Comparison of ENCODE assay signal across 17 cellular contexts in genomic region chr1:161290779-161291178, GRCh38. TPM values are rescaled to one million over a fixed set of nuclear protein-coding genes. Genes with fewer than 3 reads are reported as not detected.
DNase-seq lines count a peak whose midpoint lies in the region; ATAC-seq, FAIRE-seq and TF ChIP-seq lines count a peak whose summit lies in the region.
"Had no signal": no experiment of that assay in that cellular context is flagged by ENCODE, and none has a peak within 500 bp of the region (broad histone marks: within the 10 kb centered on the region; RNA-seq: fewer than 3 reads in every experiment).

No MANE protein-coding gene starts in this region.

- no peaks in the 10 kb centered on the region; the same call in 1 of the 2 replicates for H3K23me2 ChIP-seq in H1 (ENCODE audit: low read depth, low read length)

- H3K4me2 ChIP-seq in HepG2 (ENCODE audit: low read depth, low read length) = 0 out of 2 replicates have a peak overlapping the region, but pooled peaks have one; percentile 45
- H3K4me2 ChIP-seq in H1 (ENCODE audit: insufficient read depth in 1 of 2, low read depth in 2 of 2, low read length in 2 of 2) = no peak overlapping the region
- H3K4me2 ChIP-seq: A549 had no signal

- H2AFZ ChIP-seq in HepG2 (ENCODE audit: low read length) (no peak overlapping the region), H1 (ENCODE audit: low read length) (no peak overlapping the region)

- H3K56ac ChIP-seq in H1 (replicated peaks; ENCODE audit: insufficient read length, low read depth, low read length) = no peak overlapping the region

- ATAC-seq in HepG2 = no peak
- no peak for ATAC-seq in right lobe of liver
- ATAC-seq in upper lobe of left lung (ENCODE audit: low FRiP score in 2 of 2) = no peak

- H3K4me3 ChIP-seq in HepG2 (replicated peaks in 1 of 3; ENCODE audit: insufficient read depth in 1 of 3, low read depth in 2 of 3, low read length in 3 of 3) (no peak overlapping the region), right lobe of liver (no peak overlapping the region), H1 (ENCODE audit: extremely low read depth in 1 of 4, insufficient read depth in 2 of 4, low read depth in 3 of 4, low read length in 4 of 4) (no peak overlapping the region), upper lobe of left lung (no peak overlapping the region)
- H3K4me3 ChIP-seq: A549, HAP-1 had no signal

- H3K27me3 ChIP-seq in HepG2 (ENCODE audit: control insufficient read depth in 1 of 2, insufficient read depth in 2 of 2, low read length in 2 of 2) (no peaks in the 10 kb centered on the region; a peak in 1 of 5 replicates), right lobe of liver (no peaks in the 10 kb centered on the region), H1 (replicated peaks in 1 of 4; ENCODE audit: control insufficient read depth in 3 of 4, extremely low read depth in 1 of 4, insufficient read depth in 3 of 4, low read length in 3 of 4) (no peaks in the 10 kb centered on the region), upper lobe of left lung (no peaks in the 10 kb centered on the region)

- in situ Hi-C loops in HepG2 (cut with HindIII; ENCODE audit: extremely low pct_ligation_motif_present, low pct_unique_long_range_greater_than_20kb) (loop anchor here (5.0 kb wide), 1 partner anchor 63 kb away; the partner anchor contains the start of gene TOMM40L), GM13976 (cut with MboI; ENCODE audit: low sequenced_read_pairs, unreplicated experiment) (no loop called here)

- H2BK120ac ChIP-seq in H1 (replicated peaks; ENCODE audit: low read depth, low read length) = no peak overlapping the region

- no peak overlapping the region for H2BK15ac ChIP-seq in H1 (ENCODE audit: low read length)

- no peak overlapping the region for H4K8ac ChIP-seq in H1 (ENCODE audit: extremely low read depth, insufficient read depth, low read length)

- no peak overlapping the region for H3K14ac ChIP-seq in H1 (ENCODE audit: insufficient read length)

- H3K4me1 ChIP-seq in HepG2 (ENCODE audit: insufficient read depth, low read length) (peaks cover 36% of the 10 kb centered on the region), right lobe of liver (no peaks in the 10 kb centered on the region), H1 (replicated peaks in 1 of 4; ENCODE audit: control insufficient read depth in 3 of 4, insufficient read depth in 4 of 4, low read length in 3 of 4) (peaks cover 0 to 2% (median 0%) of the 10 kb centered on the region in 4 experiments; a peak in 2 of 7 replicates), upper lobe of left lung (no peaks in the 10 kb centered on the region)
- H3K4me1 ChIP-seq: A549, HAP-1 had no signal

- no peak overlapping the region for H2BK20ac ChIP-seq in H1 (ENCODE audit: low read length)

- H2BK12ac ChIP-seq in H1 (ENCODE audit: low read depth, low read length) = no peak overlapping the region

- H3K23ac ChIP-seq in H1 (ENCODE audit: insufficient read length) = no peak overlapping the region

- no peak overlapping the region for H4K91ac ChIP-seq in H1 (replicated peaks; ENCODE audit: insufficient read length, low read length)

- DNase-seq in HepG2 (ENCODE audit: low spot score) = no peak
- no peak for DNase-seq in right lobe of liver
- DNase-seq in H1 (ENCODE audit: low read depth in 1 of 2, low spot score in 2 of 2) = no peak
- no peak for DNase-seq in GM13976 (ENCODE audit: low spot score)
- no peak for DNase-seq in upper lobe of left lung
- DNase-seq: DMS79 had no signal

- no peak for TF ChIP-seq POLR2A in HepG2 (IDR thresholded peaks at IDR 0.05; ENCODE audit: insufficient read depth in 1 of 2, low read depth in 2 of 2, low read length in 2 of 2)
- no peak for TF ChIP-seq POLR2A in right lobe of liver (IDR thresholded peaks at IDR 0.05)
- TF ChIP-seq POLR2A in H1 (IDR thresholded peaks at IDR 0.05; ENCODE audit: control extremely low read depth in 1 of 2, low read depth in 2 of 2, low read length in 2 of 2) = no peak
- TF ChIP-seq POLR2A in upper lobe of left lung (IDR thresholded peaks at IDR 0.05) = no peak

- no peak overlapping the region for H3K4ac ChIP-seq in H1 (replicated peaks; ENCODE audit: insufficient read length, low read depth, low read length)

- H3K9me3 ChIP-seq in HepG2 (ENCODE audit: low read length) (no peaks in the 10 kb centered on the region), right lobe of liver (no peaks in the 10 kb centered on the region), H1 (ENCODE audit: insufficient read depth in 2 of 2, low read depth in 1 of 2, low read length in 1 of 2) (no peaks in the 10 kb centered on the region), upper lobe of left lung (no peaks in the 10 kb centered on the region)
- H3K9me3 ChIP-seq: A549, HAP-1 had no signal

- H3K9ac ChIP-seq in HepG2 (ENCODE audit: insufficient read depth, low read depth, low read length) (no peak overlapping the region), H1 (replicated peaks in 1 of 4; ENCODE audit: extremely low read depth in 1 of 4, low read depth in 3 of 4, low read length in 3 of 4) (no peak overlapping the region)

- no peak for TF ChIP-seq RAD21 in HepG2 (CRISPR knock-in tag; IDR thresholded peaks at IDR 0.05)
- TF ChIP-seq RAD21 in H1 (IDR thresholded peaks at IDR 0.05 in 1 of 2, conservative IDR thresholded peaks at IDR 0.05 in 1 of 2; ENCODE audit: low read depth in 2 of 2, low read length in 2 of 2) = no peak

- H3K79me1 ChIP-seq in H1 (ENCODE audit: low read depth, low read length) = no peaks in the 10 kb centered on the region

- no peak overlapping the region for H3K27ac ChIP-seq in HepG2 (ENCODE audit: extremely low read length, insufficient read depth, low read length)
- H3K27ac ChIP-seq in right lobe of liver = no peak overlapping the region
- H3K27ac ChIP-seq in H1 (ENCODE audit: low read depth, low read length) = no peak overlapping the region
- H3K27ac ChIP-seq in upper lobe of left lung = no peak overlapping the region
- H3K27ac ChIP-seq: 22Rv1, A549, C4-2B, HL-60 had no signal

- H2BK5ac ChIP-seq in H1 (ENCODE audit: low read depth, low read length) = no peak overlapping the region

- intact Hi-C loops in HepG2 (cut with micrococcal nuclease; ENCODE audit: unreplicated experiment) = loop anchor here (1.0 to 2.0 kb wide), 3 partner anchors 60 to 81 kb away; partner anchors contain the start of gene TOMM40L
- intact Hi-C loops in right lobe of liver (cut with DNase I) = loop anchor here in 1 of 2 donors (10.0 kb wide), 1 partner anchor 56 kb away; the partner anchor contains the start of gene NR1I3

- H3K36me3 ChIP-seq in HepG2 (replicated peaks in 1 of 2; ENCODE audit: control insufficient read depth in 1 of 2, insufficient read depth in 2 of 2, low read length in 2 of 2) (no peaks in the 10 kb centered on the region), right lobe of liver (no peaks in the 10 kb centered on the region), H1 (ENCODE audit: control insufficient read depth in 2 of 4, insufficient read depth in 4 of 4, low read length in 3 of 4) (no peaks in the 10 kb centered on the region), upper lobe of left lung (no peaks in the 10 kb centered on the region)
- H3K36me3 ChIP-seq: HAP-1 had no signal

- POLR2A ChIA-PET in HepG2 (lab: Yijun Ruan, JAX) (interaction anchor here (0.8 to 2.5 kb wide), 6 partner anchors 23 to 82 kb away, joined by 3 to 17 read pairs (median 6); partner anchors contain the start of genes SDHC and TOMM40L), H1 (lab: Charles Lee; ENCODE audit: partially characterized antibody) (interaction anchor here (0.7 to 1.8 kb wide), 5 partner anchors 18 to 114 kb away, joined by 3 to 5 read pairs (median 3); no protein-coding TSS in a partner anchor)

- 0 out of 2 replicates have a peak overlapping the region, but pooled peaks have one; percentile 69 for H2AK5ac ChIP-seq in H1 (ENCODE audit: low read depth, low read length)

- H3K79me2 ChIP-seq in HepG2 (ENCODE audit: insufficient read depth, low read length) (no peaks in the 10 kb centered on the region), H1 (ENCODE audit: control insufficient read depth in 1 of 2, insufficient read depth in 2 of 2, low read length in 2 of 2) (no peaks in the 10 kb centered on the region)

- 83% methylated on average over 1 of the region's 1 CpG for WGBS in HepG2 (ENCODE audit: low lambda C conversion rate)
- WGBS in right lobe of liver (ENCODE audit: insufficient coverage, low coverage, low lambda C conversion rate, missing lambda C conversion rate) = 78% methylated on average over 1 of the region's 1 CpG
- WGBS in H1 (ENCODE audit: extremely low coverage in 1 of 2, insufficient coverage in 1 of 2, insufficient read length in 1 of 2, insufficient replicate concordance in 2 of 2, low coverage in 1 of 2, low lambda C conversion rate in 2 of 2, missing lambda C conversion rate in 1 of 2), 2 experiments = 94% methylated on average over 1 of the region's 1 CpG; no CpG with 5 or more reads in 1 of the 2 experiments
- 72 to 89% methylated on average over 1 of the region's 1 CpG for WGBS in upper lobe of left lung, 2 donors

- H4K5ac ChIP-seq in H1 (ENCODE audit: insufficient read length, low read depth, low read length) = no peak overlapping the region

- TF ChIP-seq EP300 in HepG2 (IDR thresholded peaks at IDR 0.05; ENCODE audit: low read depth in 2 of 2, low read length in 2 of 2) (no peak), HepG2 (CRISPR knock-in tag; IDR thresholded peaks at IDR 0.05; ENCODE audit: borderline replicate concordance) (no peak), H1 (IDR thresholded peaks at IDR 0.05; ENCODE audit: borderline replicate concordance in 1 of 2, low read depth in 2 of 2, low read length in 2 of 2) (no peak), upper lobe of left lung (IDR thresholded peaks at IDR 0.05) (no peak)

- FAIRE-seq in HepG2 (lab: Jason Lieb, UNC) = no peak
- no peak for FAIRE-seq in H1 (lab: Jason Lieb, UNC)
- FAIRE-seq: A549 had no signal

- CTCF ChIA-PET in HepG2 (lab: Yijun Ruan, JAX; ENCODE audit: low intra/inter-chr PET ratio, low total read pairs) (interaction anchor here (0.8 to 3.2 kb wide), 4 partner anchors 60 to 98 kb away, joined by 8 to 36 read pairs (median 17); partner anchors contain the start of gene TOMM40L), H1 (lab: Charles Lee; ENCODE audit: partially characterized antibody) (interaction anchor here (0.7 to 15.6 kb wide), 42 partner anchors 8 to 1382 kb away, joined by 3 to 401 read pairs (median 4); partner anchors contain the start of genes APOA2, NDUFS2, PCP4L1 and PPOX)

- TF ChIP-seq CTCF in HepG2 (CRISPR knock-in tag; IDR thresholded peaks at IDR 0.05) = no peak
- no peak for TF ChIP-seq CTCF in right lobe of liver (IDR thresholded peaks at IDR 0.05)
- no peak for TF ChIP-seq CTCF in H1 (IDR thresholded peaks at IDR 0.05; ENCODE audit: control extremely low read depth in 1 of 3, insufficient read depth in 1 of 3, low read depth in 1 of 3, low read length in 3 of 3)
- no peak for TF ChIP-seq CTCF in GM13976 (IDR thresholded peaks at IDR 0.05; ENCODE audit: borderline replicate concordance, control extremely low read depth, extremely low read depth, insufficient read depth, missing control alignments)
- no peak for TF ChIP-seq CTCF in upper lobe of left lung (IDR thresholded peaks at IDR 0.05)

- BruUV-seq in HepG2 (replicated peaks; lab: Mats Ljungman, UMichigan) = no TSS peak

- H3K18ac ChIP-seq in H1 (ENCODE audit: extremely low read depth, low read length) = no peak overlapping the region

- H4K20me1 ChIP-seq in HepG2 (ENCODE audit: insufficient read depth, low read length) (no peaks in the 10 kb centered on the region), H1 (replicated peaks in 1 of 2; ENCODE audit: control insufficient read depth in 1 of 2, insufficient read depth in 2 of 2, low read length in 2 of 2) (no peaks in the 10 kb centered on the region)

RNA-seq across cellular contexts. Expression of gene MPZ, which starts 19.0 kb away (rescaled TPM):
- total RNA-seq in HepG2 (2016; rRNA removed; fragmentation: Illumina TruSeq; extraction: Trizol) = 7.3 and 18.3 TPM in 2 replicates
- 3.3 and 3.6 TPM in 2 replicates for total RNA-seq in HepG2 (2016; cell fraction: cytosol; rRNA removed; fragmentation: Illumina TruSeq; extraction: Trizol; ENCODE audit: low read depth)
- 6.2 and 18.9 TPM in 2 replicates for total RNA-seq in HepG2 (2016; cell fraction: insoluble cytoplasmic fraction; rRNA removed; fragmentation: Illumina TruSeq; extraction: Trizol)
- total RNA-seq in HepG2 (2016; cell fraction: membrane; rRNA removed; fragmentation: Illumina TruSeq; extraction: Trizol) = 6.8 and 7.5 TPM in 2 replicates
- total RNA-seq in HepG2 (2016; cell fraction: nucleus; rRNA removed; fragmentation: Illumina TruSeq; extraction: Trizol) = 17.3 and 17.7 TPM in 2 replicates
- 24.6 and 26.7 TPM in 2 replicates for polyA plus RNA-seq in HepG2 (2011; rRNA removed)
- polyA plus RNA-seq in HepG2 (2011; cell fraction: cytosol; rRNA removed) = 25.7 and 26.7 TPM in 2 replicates
- polyA plus RNA-seq in HepG2 (2011; cell fraction: nucleus; rRNA removed) = 23.6 and 24.3 TPM in 2 replicates
- 12.7 and 16.3 TPM in 2 replicates for polyA plus RNA-seq in HepG2 (2012)
- 3.8 and 3.9 TPM in 2 replicates for polyA plus RNA-seq in HepG2 (2016; cell fraction: cytosol; fragmentation: Illumina TruSeq; extraction: Trizol; ENCODE audit: low read depth)
- polyA plus RNA-seq in HepG2 (2016; cell fraction: insoluble cytoplasmic fraction; fragmentation: Illumina TruSeq; extraction: Trizol; ENCODE audit: low read depth) = 7.7 and 9.4 TPM in 2 replicates
- polyA plus RNA-seq in HepG2 (2016; cell fraction: membrane; fragmentation: Illumina TruSeq; extraction: Trizol; ENCODE audit: low read depth) = 7.1 and 7.5 TPM in 2 replicates
- polyA plus RNA-seq in HepG2 (2016; cell fraction: nucleus; fragmentation: Illumina TruSeq; extraction: Trizol; ENCODE audit: insufficient read depth, low read depth) = 35.3 and 35.6 TPM in 2 replicates
- polyA minus RNA-seq in HepG2 (2011; rRNA and poly(A)+ RNA removed; ENCODE audit: low replicate concordance) = 0.94 and 16.6 TPM in 2 replicates
- 7.5 and 8.2 TPM in 2 replicates for polyA minus RNA-seq in HepG2 (2011; cell fraction: cytosol; rRNA and poly(A)+ RNA removed)
- polyA minus RNA-seq in HepG2 (2011; cell fraction: nucleus; rRNA and poly(A)+ RNA removed) = 5.5 and 7.5 TPM in 2 replicates
- 10 to 100 TPM in 1 of 6 experiments, 1 to 10 TPM in 5; 2.1 to 14.3 (median 6.5) TPM for total RNA-seq in right lobe of liver
- 4.1 and 6.1 TPM in 2 replicates for total RNA-seq in H1 (2021; fragmentation: NEBNext Ultra II Directional; extraction: Animal tissue kit (Norgen Biotek cat#: 25700))
- 5.1 and 8.1 TPM in 2 replicates for polyA plus RNA-seq in H1 (2011; rRNA removed)
- 4.9 TPM for polyA plus RNA-seq in H1 (2011; cell fraction: cytosol; rRNA removed)
- 5.7 TPM for polyA plus RNA-seq in H1 (2011; cell fraction: nucleus; rRNA removed)
- polyA plus RNA-seq in H1 (2012, experiment 1 of 2) = 3.4 to 4.9 TPM (median 3.8 TPM) in 4 replicates
- 2.4 TPM for polyA plus RNA-seq in H1 (2012, experiment 2 of 2)
- polyA plus RNA-seq in H1 (2013, experiment 1 of 2) = 5.7 TPM
- polyA plus RNA-seq in H1 (2013, experiment 2 of 2) = 5.1 TPM
- polyA minus RNA-seq in H1 (2011; rRNA and poly(A)+ RNA removed) = 1.3 and 2.4 TPM in 2 replicates
- 6.1 TPM for polyA minus RNA-seq in H1 (2011; cell fraction: cytosol; rRNA and poly(A)+ RNA removed)
- polyA minus RNA-seq in H1 (2011; cell fraction: nucleus; rRNA and poly(A)+ RNA removed) = 1.7 TPM
- 1 to 10 TPM; 1.5 to 6.9 (median 4.0) TPM for total RNA-seq in upper lobe of left lung

RNA-seq across cellular contexts. Expression of gene SDHC, which starts 23.4 kb away (rescaled TPM):
- 27.1 and 85.0 TPM in 2 replicates for total RNA-seq in HepG2 (2016; rRNA removed; fragmentation: Illumina TruSeq; extraction: Trizol)
- 6.6 and 7.1 TPM in 2 replicates for total RNA-seq in HepG2 (2016; cell fraction: cytosol; rRNA removed; fragmentation: Illumina TruSeq; extraction: Trizol; ENCODE audit: low read depth)
- 31.5 and 89.0 TPM in 2 replicates for total RNA-seq in HepG2 (2016; cell fraction: insoluble cytoplasmic fraction; rRNA removed; fragmentation: Illumina TruSeq; extraction: Trizol)
- total RNA-seq in HepG2 (2016; cell fraction: membrane; rRNA removed; fragmentation: Illumina TruSeq; extraction: Trizol) = 11.7 and 14.4 TPM in 2 replicates
- total RNA-seq in HepG2 (2016; cell fraction: nucleus; rRNA removed; fragmentation: Illumina TruSeq; extraction: Trizol) = 35.3 and 45.4 TPM in 2 replicates
- 199 and 229 TPM in 2 replicates for polyA plus RNA-seq in HepG2 (2011; rRNA removed)
- 343 and 361 TPM in 2 replicates for polyA plus RNA-seq in HepG2 (2011; cell fraction: cytosol; rRNA removed)
- polyA plus RNA-seq in HepG2 (2011; cell fraction: nucleus; rRNA removed) = 86.0 and 92.0 TPM in 2 replicates
- 170 and 238 TPM in 2 replicates for polyA plus RNA-seq in HepG2 (2012)
- 38.5 and 40.2 TPM in 2 replicates for polyA plus RNA-seq in HepG2 (2016; cell fraction: cytosol; fragmentation: Illumina TruSeq; extraction: Trizol; ENCODE audit: low read depth)
- 408 and 469 TPM in 2 replicates for polyA plus RNA-seq in HepG2 (2016; cell fraction: insoluble cytoplasmic fraction; fragmentation: Illumina TruSeq; extraction: Trizol; ENCODE audit: low read depth)
- polyA plus RNA-seq in HepG2 (2016; cell fraction: membrane; fragmentation: Illumina TruSeq; extraction: Trizol; ENCODE audit: low read depth) = 66.2 and 70.3 TPM in 2 replicates
- polyA plus RNA-seq in HepG2 (2016; cell fraction: nucleus; fragmentation: Illumina TruSeq; extraction: Trizol; ENCODE audit: insufficient read depth, low read depth) = 164 and 176 TPM in 2 replicates
- 193 and 211 TPM in 2 replicates for polyA minus RNA-seq in HepG2 (2011; rRNA and poly(A)+ RNA removed; ENCODE audit: low replicate concordance)
- polyA minus RNA-seq in HepG2 (2011; cell fraction: cytosol; rRNA and poly(A)+ RNA removed) = 97.8 and 115 TPM in 2 replicates
- 70.2 and 72.6 TPM in 2 replicates for polyA minus RNA-seq in HepG2 (2011; cell fraction: nucleus; rRNA and poly(A)+ RNA removed)
- total RNA-seq in right lobe of liver = 100 to 1,000 TPM; 167 to 282 (median 235) TPM
- total RNA-seq in H1 (2021; fragmentation: NEBNext Ultra II Directional; extraction: Animal tissue kit (Norgen Biotek cat#: 25700)) = 216 and 224 TPM in 2 replicates
- polyA plus RNA-seq in H1 (2011; rRNA removed) = 251 and 305 TPM in 2 replicates
- polyA plus RNA-seq in H1 (2011; cell fraction: cytosol; rRNA removed) = 258 TPM
- polyA plus RNA-seq in H1 (2011; cell fraction: nucleus; rRNA removed) = 113 TPM
- 178 to 240 TPM (median 206 TPM) in 4 replicates for polyA plus RNA-seq in H1 (2012, experiment 1 of 2)
- 419 TPM for polyA plus RNA-seq in H1 (2012, experiment 2 of 2)
- polyA plus RNA-seq in H1 (2013, experiment 1 of 2) = 101 TPM
- 113 TPM for polyA plus RNA-seq in H1 (2013, experiment 2 of 2)
- polyA minus RNA-seq in H1 (2011; rRNA and poly(A)+ RNA removed) = 136 and 191 TPM in 2 replicates
- polyA minus RNA-seq in H1 (2011; cell fraction: cytosol; rRNA and poly(A)+ RNA removed) = 110 TPM
- polyA minus RNA-seq in H1 (2011; cell fraction: nucleus; rRNA and poly(A)+ RNA removed) = 71.9 TPM
- total RNA-seq in upper lobe of left lung = 100 to 1,000 TPM in 2 of 6 donors, 10 to 100 TPM in 4; 17.7 to 159 (median 66.7) TPM

RNA-seq across cellular contexts. Expression of gene PCP4L1, which starts 32.2 kb away (rescaled TPM):
- total RNA-seq in HepG2 (2016; rRNA removed; fragmentation: Illumina TruSeq; extraction: Trizol) (not detected in 2 replicates), right lobe of liver (1 to 10 TPM; 1.3 to 6.0 (median 2.9) TPM), upper lobe of left lung (1 to 10 TPM; 1.0 to 8.1 (median 5.0) TPM)
- total RNA-seq in HepG2 (2016; cell fraction: cytosol; rRNA removed; fragmentation: Illumina TruSeq; extraction: Trizol; ENCODE audit: low read depth) = not detected in 2 replicates
- 0.11 TPM in 1 of 2 replicates, not detected in the other for total RNA-seq in HepG2 (2016; cell fraction: insoluble cytoplasmic fraction; rRNA removed; fragmentation: Illumina TruSeq; extraction: Trizol)
- total RNA-seq in HepG2 (2016; cell fraction: membrane; rRNA removed; fragmentation: Illumina TruSeq; extraction: Trizol) = 0.12 and 0.17 TPM in 2 replicates
- total RNA-seq in HepG2 (2016; cell fraction: nucleus; rRNA removed; fragmentation: Illumina TruSeq; extraction: Trizol) = 0.25 TPM in 1 of 2 replicates, not detected in the other
- polyA plus RNA-seq in HepG2 (2011; rRNA removed) (0.28 and 0.59 TPM in 2 replicates), H1 (2011; rRNA removed) (0.41 and 0.55 TPM in 2 replicates)
- 0.09 and 0.28 TPM in 2 replicates for polyA plus RNA-seq in HepG2 (2011; cell fraction: cytosol; rRNA removed)
- 0.29 and 0.38 TPM in 2 replicates for polyA plus RNA-seq in HepG2 (2011; cell fraction: nucleus; rRNA removed)
- polyA plus RNA-seq in HepG2 (2012) = 0.37 and 1.6 TPM in 2 replicates
- polyA plus RNA-seq in HepG2 (2016; cell fraction: cytosol; fragmentation: Illumina TruSeq; extraction: Trizol; ENCODE audit: low read depth) = not detected in 2 replicates
- 0.23 TPM in 1 of 2 replicates, not detected in the other for polyA plus RNA-seq in HepG2 (2016; cell fraction: insoluble cytoplasmic fraction; fragmentation: Illumina TruSeq; extraction: Trizol; ENCODE audit: low read depth)
- not detected in 2 replicates for polyA plus RNA-seq in HepG2 (2016; cell fraction: membrane; fragmentation: Illumina TruSeq; extraction: Trizol; ENCODE audit: low read depth)
- polyA plus RNA-seq in HepG2 (2016; cell fraction: nucleus; fragmentation: Illumina TruSeq; extraction: Trizol; ENCODE audit: insufficient read depth, low read depth) = not detected in 2 replicates
- 0.26 TPM in 1 of 2 replicates, not detected in the other for polyA minus RNA-seq in HepG2 (2011; rRNA and poly(A)+ RNA removed; ENCODE audit: low replicate concordance)
- not detected in 2 replicates for polyA minus RNA-seq in HepG2 (2011; cell fraction: cytosol; rRNA and poly(A)+ RNA removed)
- polyA minus RNA-seq in HepG2 (2011; cell fraction: nucleus; rRNA and poly(A)+ RNA removed) = 0.37 TPM in 1 of 2 replicates, not detected in the other
- 1.0 and 1.9 TPM in 2 replicates for total RNA-seq in H1 (2021; fragmentation: NEBNext Ultra II Directional; extraction: Animal tissue kit (Norgen Biotek cat#: 25700))
- 1.2 TPM for polyA plus RNA-seq in H1 (2011; cell fraction: cytosol; rRNA removed)
- 0.67 TPM for polyA plus RNA-seq in H1 (2011; cell fraction: nucleus; rRNA removed)
- polyA plus RNA-seq in H1 (2012, experiment 1 of 2) = 1.1 to 1.7 TPM (median 1.2 TPM) in 4 replicates
- 1.7 TPM for polyA plus RNA-seq in H1 (2012, experiment 2 of 2)
- 0.97 TPM for polyA plus RNA-seq in H1 (2013, experiment 1 of 2)
- polyA plus RNA-seq in H1 (2013, experiment 2 of 2) = 0.88 TPM
- polyA minus RNA-seq in H1 (2011; rRNA and poly(A)+ RNA removed) = 0.80 and 1.5 TPM in 2 replicates
- polyA minus RNA-seq in H1 (2011; cell fraction: cytosol; rRNA and poly(A)+ RNA removed) = 1.3 TPM
- polyA minus RNA-seq in H1 (2011; cell fraction: nucleus; rRNA and poly(A)+ RNA removed) = 0.70 TPM
- total RNA-seq: CD4-positive, alpha-beta T cell; H4; IMR-90 had no signal
- polyA plus RNA-seq: A549, BJ, IMR-90 had no signal

RNA-seq across cellular contexts. Expression of gene NR1I3, which starts 52.8 kb away (rescaled TPM):
- total RNA-seq in HepG2 (2016; rRNA removed; fragmentation: Illumina TruSeq; extraction: Trizol) (0.60 and 0.95 TPM in 2 replicates), right lobe of liver (100 to 1,000 TPM in 3 of 6 experiments, 10 to 100 TPM in 3; 24.1 to 169 (median 85.7) TPM), upper lobe of left lung (not detected)
- total RNA-seq in HepG2 (2016; cell fraction: cytosol; rRNA removed; fragmentation: Illumina TruSeq; extraction: Trizol; ENCODE audit: low read depth) = 0.44 and 0.61 TPM in 2 replicates
- total RNA-seq in HepG2 (2016; cell fraction: insoluble cytoplasmic fraction; rRNA removed; fragmentation: Illumina TruSeq; extraction: Trizol) = 0.62 and 1.3 TPM in 2 replicates
- 0.28 and 1.5 TPM in 2 replicates for total RNA-seq in HepG2 (2016; cell fraction: membrane; rRNA removed; fragmentation: Illumina TruSeq; extraction: Trizol)
- total RNA-seq in HepG2 (2016; cell fraction: nucleus; rRNA removed; fragmentation: Illumina TruSeq; extraction: Trizol) = 1.3 and 1.6 TPM in 2 replicates
- polyA plus RNA-seq in HepG2 (2011; rRNA removed) (0.56 and 0.62 TPM in 2 replicates), H1 (2011; rRNA removed) (not detected in 2 replicates)
- polyA plus RNA-seq in HepG2 (2011; cell fraction: cytosol; rRNA removed) = 0.25 and 0.55 TPM in 2 replicates
- polyA plus RNA-seq in HepG2 (2011; cell fraction: nucleus; rRNA removed) = 2.3 and 3.0 TPM in 2 replicates
- polyA plus RNA-seq in HepG2 (2012) = 1.4 and 5.3 TPM in 2 replicates
- 0.33 and 0.49 TPM in 2 replicates for polyA plus RNA-seq in HepG2 (2016; cell fraction: cytosol; fragmentation: Illumina TruSeq; extraction: Trizol; ENCODE audit: low read depth)
- 0.58 and 0.98 TPM in 2 replicates for polyA plus RNA-seq in HepG2 (2016; cell fraction: insoluble cytoplasmic fraction; fragmentation: Illumina TruSeq; extraction: Trizol; ENCODE audit: low read depth)
- polyA plus RNA-seq in HepG2 (2016; cell fraction: membrane; fragmentation: Illumina TruSeq; extraction: Trizol; ENCODE audit: low read depth) = 0.23 and 0.64 TPM in 2 replicates
- 1.1 and 2.0 TPM in 2 replicates for polyA plus RNA-seq in HepG2 (2016; cell fraction: nucleus; fragmentation: Illumina TruSeq; extraction: Trizol; ENCODE audit: insufficient read depth, low read depth)
- 0.32 TPM in 1 of 2 replicates, not detected in the other for polyA minus RNA-seq in HepG2 (2011; rRNA and poly(A)+ RNA removed; ENCODE audit: low replicate concordance)
- polyA minus RNA-seq in HepG2 (2011; cell fraction: cytosol; rRNA and poly(A)+ RNA removed) = not detected in 2 replicates
- polyA minus RNA-seq in HepG2 (2011; cell fraction: nucleus; rRNA and poly(A)+ RNA removed) = 0.62 and 1.7 TPM in 2 replicates
- total RNA-seq in H1 (2021; fragmentation: NEBNext Ultra II Directional; extraction: Animal tissue kit (Norgen Biotek cat#: 25700)) = not detected in 2 replicates
- not detected for polyA plus RNA-seq in H1 (2011; cell fraction: cytosol; rRNA removed)
- not detected for polyA plus RNA-seq in H1 (2011; cell fraction: nucleus; rRNA removed)
- polyA plus RNA-seq in H1 (2012, experiment 1 of 2) = 0.58 to 1.7 TPM (median 0.98 TPM) in 4 replicates
- 0.28 TPM for polyA plus RNA-seq in H1 (2012, experiment 2 of 2)
- not detected for polyA plus RNA-seq in H1 (2013, experiment 1 of 2)
- polyA plus RNA-seq in H1 (2013, experiment 2 of 2) = not detected
- not detected in 2 replicates for polyA minus RNA-seq in H1 (2011; rRNA and poly(A)+ RNA removed)
- polyA minus RNA-seq in H1 (2011; cell fraction: cytosol; rRNA and poly(A)+ RNA removed) = not detected
- not detected for polyA minus RNA-seq in H1 (2011; cell fraction: nucleus; rRNA and poly(A)+ RNA removed)
- total RNA-seq: CD4-positive, alpha-beta T cell; Daoy; H4; HT1080; IMR-90 had no signal
- polyA plus RNA-seq: A549, BJ, IMR-90 had no signal
